In genomic region chr2:200650195-200650594, GRCh38 we compare ENCODE assay signal across 1 cellular context.
TF ChIP-seq lines count a peak whose summit lies in the region.

No MANE protein-coding gene starts in this region.

TF ChIP-seq in K562, 482 proteins besides CTCF, POLR2A, EP300 and RAD21 (continued from another document):
- TF ChIP-seq ZNF407 (IDR thresholded peaks at IDR 0.05; ENCODE audit: low read depth), result no peak
- TF ChIP-seq NEUROD1 (IDR thresholded peaks at IDR 0.05; ENCODE audit: borderline replicate concordance, low read depth, low read length, partially characterized antibody), result no peak
- TF ChIP-seq ILK (tag; IDR thresholded peaks at IDR 0.05; ENCODE audit: borderline replicate concordance, low read depth), result no peak
- TF ChIP-seq PCBP2 (IDR thresholded peaks at IDR 0.05; ENCODE audit: low read depth, low read length, poor library complexity, severe bottlenecking), result no peak
- no peak for TF ChIP-seq HNRNPUL1 (IDR thresholded peaks at IDR 0.05; ENCODE audit: low read length)
- no peak for TF ChIP-seq EZH2 (IDR thresholded peaks at IDR 0.05; ENCODE audit: borderline replicate concordance, low read depth, low read length)
- no peak for TF ChIP-seq PHB2 (IDR thresholded peaks at IDR 0.05; ENCODE audit: low read depth)
- no peak for TF ChIP-seq ZNF717 (CRISPR knock-in tag; IDR thresholded peaks at IDR 0.05)
- TF ChIP-seq, protein P1, sequence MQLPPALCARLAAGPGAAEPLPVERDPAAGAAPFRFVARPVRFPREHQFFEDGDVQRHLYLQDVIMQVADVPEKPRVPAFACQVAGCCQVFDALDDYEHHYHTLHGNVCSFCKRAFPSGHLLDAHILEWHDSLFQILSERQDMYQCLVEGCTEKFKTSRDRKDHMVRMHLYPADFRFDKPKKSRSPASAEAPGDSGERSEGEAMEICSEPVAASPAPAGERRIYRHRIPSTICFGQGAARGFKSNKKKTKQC (CRISPR knock-in tag; IDR thresholded peaks at IDR 0.05), result no peak
